In genomic region chr11:16895306-16895705, GRCh38 we compare ENCODE assay signal across 17 cellular contexts.
A peak's percentile ranks its signal among the peaks of the same experiment; 100 is the strongest.
DNase-seq lines count a peak whose midpoint lies in the region; ATAC-seq and TF ChIP-seq lines count a peak whose summit lies in the region.
"Had no signal": no experiment of that assay in that cellular context is flagged by ENCODE, and none has a peak within 500 bp of the region (broad histone marks: within the 10 kb centered on the region; RNA-seq: fewer than 3 reads in every experiment).

No MANE protein-coding gene starts in this region.

- H3K27ac ChIP-seq in Karpas-422 (ENCODE audit: low read length) (no peak overlapping the region), RWPE1 (no peak overlapping the region), adrenal gland (no peak overlapping the region)
- H3K27ac ChIP-seq: esophagus muscularis mucosa, skin epidermis had no signal

- H3K9me3 ChIP-seq in Karpas-422 (ENCODE audit: low read length), result no peaks in the 10 kb centered on the region
- peaks cover 0 to 1% (median 0%) of the 10 kb centered on the region in 3 donors for H3K9me3 ChIP-seq in adrenal gland (replicated peaks in 1 of 3)
- H3K9me3 ChIP-seq: BE2C had no signal

- POLR2A ChIA-PET in RWPE1 (lab: Yijun Ruan, JAX; ENCODE audit: low non-redundant PET), result no interaction called here
- POLR2A ChIA-PET in activated CD8-positive, alpha-beta T cell treated with anti-CD3 and anti-CD28 coated beads for 36 hours (lab: Charles Lee), result no interaction called here

- intact Hi-C loops in adrenal gland (cut with DNase I), result no loop called here
- intact Hi-C loops in activated CD8-positive, alpha-beta T cell treated with anti-CD3 and anti-CD28 coated beads for 36 hours (cut with micrococcal nuclease), result no loop called here

- no peaks in the 10 kb centered on the region for H3K79me2 ChIP-seq in Karpas-422 (ENCODE audit: low read length)

- H3K9me3 Mint-ChIP-seq in activated CD8-positive, alpha-beta T cell treated with anti-CD3 and anti-CD28 coated beads for 36 hours, result peaks cover under 1% of the 10 kb centered on the region

- no peak for TF ChIP-seq POLR2A in adrenal gland (IDR thresholded peaks at IDR 0.05)

- H3K4me3 ChIP-seq in Karpas-422 (ENCODE audit: low read length), result no peak overlapping the region
- no peak overlapping the region for H3K4me3 ChIP-seq in epithelial cell of esophagus (ENCODE audit: low read length)
- H3K4me3 ChIP-seq in adrenal gland, result no peak overlapping the region
- H3K4me3 ChIP-seq: esophagus muscularis mucosa, skin epidermis had no signal

- no peak overlapping the region for H3K27ac Mint-ChIP-seq in activated CD8-positive, alpha-beta T cell treated with anti-CD3 and anti-CD28 coated beads for 36 hours
- H3K27ac Mint-ChIP-seq: immature natural killer cell; naive B cell; T-helper 2 cell treated with Interferon-gamma antibody and Interleukin-4, amounts not matched to agents 5 μg/mL and 100 μg/mL, for 36 hours had no signal

- no peaks in the 10 kb centered on the region for H3K9me2 ChIP-seq in Karpas-422 (replicated peaks; ENCODE audit: insufficient read depth, low read length)

- no peak overlapping the region for H3K4me3 Mint-ChIP-seq in activated CD8-positive, alpha-beta T cell treated with anti-CD3 and anti-CD28 coated beads for 36 hours
- H3K4me3 Mint-ChIP-seq: central memory CD8-positive, alpha-beta T cell; immature natural killer cell; naive B cell; T-helper 2 cell treated with Interferon-gamma antibody and Interleukin-4, amounts not matched to agents 5 μg/mL and 100 μg/mL, for 36 hours had no signal

- WGBS in adrenal gland, 4 donors, result 70 to 84% (median 75%) methylated on average over 3 of the region's 3 CpGs

- no peaks in the 10 kb centered on the region for H3K4me1 ChIP-seq in Karpas-422 (ENCODE audit: low read length)
- no peaks in the 10 kb centered on the region for H3K4me1 ChIP-seq in adrenal gland (replicated peaks in 1 of 2)
- H3K4me1 ChIP-seq: BE2C had no signal

- peak; percentile 31 for DNase-seq in DMS79 (lab: John Stamatoyannopoulos, UW)
- peak; percentile 43 for DNase-seq in Karpas-422
- peak; percentile 47 for DNase-seq in epithelial cell of esophagus (ENCODE audit: low read depth)
- DNase-seq in putamen (ENCODE audit: low spot score), result peak; percentile 78
- DNase-seq in RWPE1 (ENCODE audit: low spot score), result no peak
- DNase-seq in adrenal gland, result no peak
- DNase-seq in activated CD8-positive, alpha-beta T cell treated with anti-CD3 and anti-CD28 coated beads for 36 hours, result no peak
- DNase-seq: BE2C; GOT3; immature natural killer cell; naive B cell; stimulated activated CD4-positive, alpha-beta T cell treated with anti-CD3 and anti-CD28 coated beads, Interleukin-4, amount 100 ng/mL, for 24 hours had no signal

- no peaks in the 10 kb centered on the region for H3K36me3 Mint-ChIP-seq in activated CD8-positive, alpha-beta T cell treated with anti-CD3 and anti-CD28 coated beads for 36 hours (ENCODE audit: low read depth)
- H3K36me3 Mint-ChIP-seq: immature natural killer cell, naive B cell had no signal

- TF ChIP-seq CTCF in epithelial cell of esophagus (IDR thresholded peaks at IDR 0.05; ENCODE audit: insufficient read depth, low read depth, low read length, missing control alignments) (no peak), RWPE1 (conservative IDR thresholded peaks at IDR 0.05; ENCODE audit: low read depth) (no peak), adrenal gland (IDR thresholded peaks at IDR 0.05) (no peak)
- TF ChIP-seq CTCF in activated CD8-positive, alpha-beta T cell treated with anti-CD3 and anti-CD28 coated beads for 36 hours (IDR thresholded peaks at IDR 0.05), result no peak

- H2AFZ ChIP-seq in Karpas-422 (ENCODE audit: low read length), result no peak overlapping the region

- H3K27me3 ChIP-seq in Karpas-422 (ENCODE audit: low read length) (no peaks in the 10 kb centered on the region), adrenal gland (no peaks in the 10 kb centered on the region)
- H3K27me3 ChIP-seq: BE2C, esophagus muscularis mucosa had no signal

- H3K36me3 ChIP-seq in Karpas-422 (ENCODE audit: insufficient read depth, low read length) (no peaks in the 10 kb centered on the region), adrenal gland (replicated peaks in 1 of 2) (no peaks in the 10 kb centered on the region)
- H3K36me3 ChIP-seq: BE2C, esophagus muscularis mucosa had no signal

- peaks cover 16% of the 10 kb centered on the region for H3K4me1 Mint-ChIP-seq in activated CD8-positive, alpha-beta T cell treated with anti-CD3 and anti-CD28 coated beads for 36 hours (ENCODE audit: low read depth)
- H3K4me1 Mint-ChIP-seq: central memory CD8-positive, alpha-beta T cell; immature natural killer cell had no signal

- no peaks in the 10 kb centered on the region for H4K20me1 ChIP-seq in Karpas-422 (ENCODE audit: insufficient read depth, low read depth, low read length)

- no peak for ATAC-seq in activated CD8-positive, alpha-beta T cell treated with anti-CD3 and anti-CD28 coated beads for 36 hours
- ATAC-seq: Panc1 had no signal

- CTCF ChIA-PET in RWPE1 (lab: Yijun Ruan, JAX), result interaction anchor here (0.9 kb wide), 1 partner anchor 10 kb away, joined by 5 read pairs; no protein-coding TSS in a partner anchor
- CTCF ChIA-PET in activated CD8-positive, alpha-beta T cell treated with anti-CD3 and anti-CD28 coated beads for 36 hours (lab: Charles Lee), result interaction anchor here (1.2 kb wide), 1 partner anchor 75 kb away, joined by 3 read pairs; no protein-coding TSS in a partner anchor

- no peak overlapping the region for H3K9ac ChIP-seq in Karpas-422 (ENCODE audit: low read length)

- peaks cover 20% of the 10 kb centered on the region for H3K27me3 Mint-ChIP-seq in activated CD8-positive, alpha-beta T cell treated with anti-CD3 and anti-CD28 coated beads for 36 hours

- H3K4me2 ChIP-seq in Karpas-422 (ENCODE audit: low read depth, low read length, poor library complexity, severe bottlenecking), result no peak overlapping the region

Comparison
In these comparisons a context has a peak if more than half of its experiments do, and no peak if none do; other contexts are left out.
1. DNase-seq: peak in DMS79 (single experiment), Karpas-422 (single experiment), epithelial cell of esophagus (single experiment) and putamen (single experiment); none in RWPE1 (single experiment), adrenal gland (0 of 7) and activated CD8-positive, alpha-beta T cell treated with anti-CD3 and anti-CD28 coated beads for 36 hours (single experiment).